1 cellular context compared by ENCODE assay signal in genomic region chr12:65280306-65280705, GRCh38.
TF ChIP-seq lines count a peak whose summit lies in the region.

No MANE protein-coding gene starts in this region.

TF ChIP-seq in IMR-90, 13 proteins besides CTCF, POLR2A, EP300 and RAD21:
- TF ChIP-seq CEBPB (IDR thresholded peaks at IDR 0.05; ENCODE audit: low read depth, low read length) (no peak), USF2 (IDR thresholded peaks at IDR 0.05; ENCODE audit: low read depth, low read length) (no peak), FOS (IDR thresholded peaks at IDR 0.05; ENCODE audit: low read depth, low read length) (no peak), MAFK (IDR thresholded peaks at IDR 0.05; ENCODE audit: low read depth, low read length) (no peak), RFX5 (IDR thresholded peaks at IDR 0.05; ENCODE audit: low read depth, low read length) (no peak), SMC3 (IDR thresholded peaks at IDR 0.05; ENCODE audit: low read depth, low read length) (no peak), CHD1 (IDR thresholded peaks at IDR 0.05; ENCODE audit: low read depth, low read length) (no peak), BHLHE40 (IDR thresholded peaks at IDR 0.05; ENCODE audit: low read depth, low read length) (no peak), MAZ (IDR thresholded peaks at IDR 0.05; ENCODE audit: borderline replicate concordance, low read depth, low read length) (no peak)
- TF ChIP-seq, protein P1, sequence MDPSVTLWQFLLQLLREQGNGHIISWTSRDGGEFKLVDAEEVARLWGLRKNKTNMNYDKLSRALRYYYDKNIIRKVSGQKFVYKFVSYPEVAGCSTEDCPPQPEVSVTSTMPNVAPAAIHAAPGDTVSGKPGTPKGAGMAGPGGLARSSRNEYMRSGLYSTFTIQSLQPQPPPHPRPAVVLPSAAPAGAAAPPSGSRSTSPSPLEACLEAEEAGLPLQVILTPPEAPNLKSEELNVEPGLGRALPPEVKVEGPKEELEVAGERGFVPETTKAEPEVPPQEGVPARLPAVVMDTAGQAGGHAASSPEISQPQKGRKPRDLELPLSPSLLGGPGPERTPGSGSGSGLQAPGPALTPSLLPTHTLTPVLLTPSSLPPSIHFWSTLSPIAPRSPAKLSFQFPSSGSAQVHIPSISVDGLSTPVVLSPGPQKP (IDR thresholded peaks at IDR 0.05; ENCODE audit: borderline replicate concordance, low read depth, low read length): no peak
TF ChIP-seq in IMR-90: peak in this region for 0.
